Comparison of ENCODE assay signal across 1 cellular context in the genomic region with DNA sequence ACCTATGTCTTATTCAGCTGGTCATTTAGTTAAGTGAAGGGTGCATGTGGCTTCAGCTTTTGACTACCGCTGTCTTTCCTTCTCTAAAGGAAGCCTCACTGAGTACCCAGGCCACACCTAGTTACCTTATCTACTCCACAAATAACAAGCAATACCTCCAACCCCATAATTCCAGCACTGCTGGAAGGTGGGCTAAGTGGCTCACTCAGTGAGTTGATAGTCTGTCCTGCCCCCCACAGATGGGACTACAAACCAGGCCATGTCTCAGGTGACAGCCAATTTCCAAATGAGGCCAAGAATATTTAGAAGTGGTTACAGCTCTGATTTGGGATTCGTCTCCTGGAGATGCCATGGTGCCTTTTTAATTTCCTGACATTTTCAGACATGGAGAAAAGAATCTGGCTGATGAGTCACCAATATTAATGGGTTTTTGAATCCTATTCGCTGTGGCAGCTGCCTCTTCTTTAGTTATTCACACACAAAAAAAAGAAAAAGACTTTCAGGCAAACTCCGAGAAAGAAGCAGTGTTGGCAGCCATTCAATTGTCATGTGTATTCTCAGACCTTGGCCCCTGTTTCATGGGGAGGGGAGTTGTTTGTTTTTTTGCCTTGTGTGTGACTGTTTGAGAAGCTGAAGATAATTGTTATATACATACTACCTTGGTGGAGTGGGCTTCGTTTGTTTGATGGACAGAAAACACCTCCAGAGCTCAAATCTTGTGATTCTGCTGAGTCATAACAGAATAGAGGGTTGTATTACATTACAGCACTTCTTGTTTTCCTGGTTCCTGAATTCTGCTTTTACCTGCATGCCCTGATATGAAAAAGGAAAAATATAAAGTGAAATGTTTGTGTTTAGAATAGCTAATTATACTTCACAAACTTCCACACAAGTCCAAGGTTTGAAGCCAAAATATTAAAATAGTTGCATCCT.
A peak's percentile ranks its signal among the peaks of the same experiment; 100 is the strongest.
TF ChIP-seq lines count a peak whose summit lies in the region.

No MANE protein-coding gene starts in this region.

TF ChIP-seq in SK-N-SH, 30 proteins besides CTCF, POLR2A, EP300 and RAD21 (continued from another document):
- TF ChIP-seq MEF2A (IDR thresholded peaks at IDR 0.05; ENCODE audit: borderline replicate concordance, low read depth) (no peak), FOSL2 (IDR thresholded peaks at IDR 0.05; ENCODE audit: borderline replicate concordance, low read depth) (peak; percentile 83), SMC3 (IDR thresholded peaks at IDR 0.05; ENCODE audit: low read depth, low read length) (0 out of 2 replicates have a peak, but pooled peaks have one; percentile 3), GABPA (IDR thresholded peaks at IDR 0.05; ENCODE audit: low read depth) (0 out of 2 replicates have a peak, but pooled peaks have one; percentile 14), POLR2AphosphoS5 (IDR thresholded peaks at IDR 0.05; ENCODE audit: low read depth, low read length) (peak; percentile 50; the same call in 1 of the 2 replicates), JUND (IDR thresholded peaks at IDR 0.05) (peak; percentile 81), NFIC (IDR thresholded peaks at IDR 0.05; ENCODE audit: borderline replicate concordance) (peak; percentile 77), TCF12 (IDR thresholded peaks at IDR 0.05) (peak; percentile 81), TAF1 (IDR thresholded peaks at IDR 0.05; ENCODE audit: borderline replicate concordance, low read depth, low read length) (no peak), RCOR1 (IDR thresholded peaks at IDR 0.05; ENCODE audit: low read length) (no peak), ELF1 (IDR thresholded peaks at IDR 0.05) (0 out of 2 replicates have a peak, but pooled peaks have one; percentile 9), FOXM1 (IDR thresholded peaks at IDR 0.05; ENCODE audit: low read depth) (peak; percentile 75), MXI1 (IDR thresholded peaks at IDR 0.05; ENCODE audit: low read depth, low read length) (no peak), NRF1 (IDR thresholded peaks at IDR 0.05; ENCODE audit: low read depth, low read length) (no peak)
- TF ChIP-seq, protein P1, sequence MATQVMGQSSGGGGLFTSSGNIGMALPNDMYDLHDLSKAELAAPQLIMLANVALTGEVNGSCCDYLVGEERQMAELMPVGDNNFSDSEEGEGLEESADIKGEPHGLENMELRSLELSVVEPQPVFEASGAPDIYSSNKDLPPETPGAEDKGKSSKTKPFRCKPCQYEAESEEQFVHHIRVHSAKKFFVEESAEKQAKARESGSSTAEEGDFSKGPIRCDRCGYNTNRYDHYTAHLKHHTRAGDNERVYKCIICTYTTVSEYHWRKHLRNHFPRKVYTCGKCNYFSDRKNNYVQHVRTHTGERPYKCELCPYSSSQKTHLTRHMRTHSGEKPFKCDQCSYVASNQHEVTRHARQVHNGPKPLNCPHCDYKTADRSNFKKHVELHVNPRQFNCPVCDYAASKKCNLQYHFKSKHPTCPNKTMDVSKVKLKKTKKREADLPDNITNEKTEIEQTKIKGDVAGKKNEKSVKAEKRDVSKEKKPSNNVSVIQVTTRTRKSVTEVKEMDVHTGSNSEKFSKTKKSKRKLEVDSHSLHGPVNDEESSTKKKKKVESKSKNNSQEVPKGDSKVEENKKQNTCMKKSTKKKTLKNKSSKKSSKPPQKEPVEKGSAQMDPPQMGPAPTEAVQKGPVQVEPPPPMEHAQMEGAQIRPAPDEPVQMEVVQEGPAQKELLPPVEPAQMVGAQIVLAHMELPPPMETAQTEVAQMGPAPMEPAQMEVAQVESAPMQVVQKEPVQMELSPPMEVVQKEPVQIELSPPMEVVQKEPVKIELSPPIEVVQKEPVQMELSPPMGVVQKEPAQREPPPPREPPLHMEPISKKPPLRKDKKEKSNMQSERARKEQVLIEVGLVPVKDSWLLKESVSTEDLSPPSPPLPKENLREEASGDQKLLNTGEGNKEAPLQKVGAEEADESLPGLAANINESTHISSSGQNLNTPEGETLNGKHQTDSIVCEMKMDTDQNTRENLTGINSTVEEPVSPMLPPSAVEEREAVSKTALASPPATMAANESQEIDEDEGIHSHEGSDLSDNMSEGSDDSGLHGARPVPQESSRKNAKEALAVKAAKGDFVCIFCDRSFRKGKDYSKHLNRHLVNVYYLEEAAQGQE (IDR thresholded peaks at IDR 0.05; ENCODE audit: low read depth, low read length) = 0 out of 2 replicates have a peak, but pooled peaks have one; percentile 12
- TF ChIP-seq, protein P2, sequence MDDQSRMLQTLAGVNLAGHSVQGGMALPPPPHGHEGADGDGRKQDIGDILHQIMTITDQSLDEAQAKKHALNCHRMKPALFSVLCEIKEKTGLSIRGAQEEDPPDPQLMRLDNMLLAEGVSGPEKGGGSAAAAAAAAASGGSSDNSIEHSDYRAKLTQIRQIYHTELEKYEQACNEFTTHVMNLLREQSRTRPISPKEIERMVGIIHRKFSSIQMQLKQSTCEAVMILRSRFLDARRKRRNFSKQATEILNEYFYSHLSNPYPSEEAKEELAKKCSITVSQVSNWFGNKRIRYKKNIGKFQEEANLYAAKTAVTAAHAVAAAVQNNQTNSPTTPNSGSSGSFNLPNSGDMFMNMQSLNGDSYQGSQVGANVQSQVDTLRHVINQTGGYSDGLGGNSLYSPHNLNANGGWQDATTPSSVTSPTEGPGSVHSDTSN (IDR thresholded peaks at IDR 0.05) = peak; percentile 85
- TF ChIP-seq, protein P3, sequence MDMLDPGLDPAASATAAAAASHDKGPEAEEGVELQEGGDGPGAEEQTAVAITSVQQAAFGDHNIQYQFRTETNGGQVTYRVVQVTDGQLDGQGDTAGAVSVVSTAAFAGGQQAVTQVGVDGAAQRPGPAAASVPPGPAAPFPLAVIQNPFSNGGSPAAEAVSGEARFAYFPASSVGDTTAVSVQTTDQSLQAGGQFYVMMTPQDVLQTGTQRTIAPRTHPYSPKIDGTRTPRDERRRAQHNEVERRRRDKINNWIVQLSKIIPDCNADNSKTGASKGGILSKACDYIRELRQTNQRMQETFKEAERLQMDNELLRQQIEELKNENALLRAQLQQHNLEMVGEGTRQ (IDR thresholded peaks at IDR 0.05; ENCODE audit: borderline replicate concordance, low read depth, low read length) = no peak
